In genomic region chr1:201447911-201448871, GRCh38 we compare ENCODE assay signal across 8 cellular contexts. TPM values are rescaled to one million over a fixed set of nuclear protein-coding genes. Genes with fewer than 3 reads are reported as not detected.
A peak's percentile ranks its signal among the peaks of the same experiment; 100 is the strongest.
DNase-seq lines count a peak whose midpoint lies in the region; ATAC-seq and TF ChIP-seq lines count a peak whose summit lies in the region.

No MANE protein-coding gene starts in this region.

- no peak overlapping the region for H3K4me3 ChIP-seq in body of pancreas

- 20 to 24% methylated on average over 15 to 19 of the region's 20 CpGs for WGBS in body of pancreas, 2 donors

- peak overlapping the region; percentile 33 to 88 (median 70) for H3K27ac ChIP-seq in body of pancreas

- TF ChIP-seq CTCF in body of pancreas (IDR thresholded peaks at IDR 0.05): peak; percentile 78 to 82 (median 80)

- H3K9me3 ChIP-seq in body of pancreas: no peaks in the 10 kb centered on the region

- peak; percentile 64 for ATAC-seq in GM21619 (IDR thresholded peaks at IDR 0.05; ENCODE audit: unreplicated experiment)
- ATAC-seq in body of pancreas: peak; percentile 90

- DNase-seq in COLO829 (ENCODE audit: low spot score): peak; percentile 98
- DNase-seq in LoVo (ENCODE audit: low spot score): peak; percentile 75
- DNase-seq in T-helper 9 cell: peak; percentile 41
- peak; percentile 79 to 84 (median 82) for DNase-seq in body of pancreas
- peak; percentile 88 for DNase-seq in iPS-NIHi7 (ENCODE audit: extremely low spot score)
- peak; percentile 29 to 54 for DNase-seq in stimulated activated CD4-positive, alpha-beta T cell treated with anti-CD3 and anti-CD28 coated beads, Interleukin-12 subunit alpha, Interleukin-12 subunit beta, amount 100 ng/mL, for 24 hours (ENCODE audit: low read depth in 2 of 2)
- DNase-seq in DMS79 (lab: John Stamatoyannopoulos, UW): no peak

- intact Hi-C loops in body of pancreas (cut with DNase I): no loop called here

- H3K4me1 ChIP-seq in body of pancreas: peaks cover 32% of the 10 kb centered on the region

- no peaks in the 10 kb centered on the region for H3K27me3 ChIP-seq in body of pancreas

- no peaks in the 10 kb centered on the region for H3K36me3 ChIP-seq in body of pancreas (replicated peaks in 1 of 2; ENCODE audit: insufficient read depth in 1 of 2, low read depth in 2 of 2)

- no peak for TF ChIP-seq POLR2A in body of pancreas (IDR thresholded peaks at IDR 0.05)

RNA-seq across cellular contexts. Expression of gene PHLDA3, which starts 20.8 kb away (rescaled TPM):
- 10 to 100 TPM; 25.2 to 48.8 TPM for total RNA-seq in body of pancreas

RNA-seq across cellular contexts. Expression of gene TNNI1, which starts 26.7 kb away (rescaled TPM):
- total RNA-seq in body of pancreas: not detected

RNA-seq across cellular contexts. Expression of gene LAD1, which starts 49.1 kb away (rescaled TPM):
- 10 to 100 TPM; 46.1 to 54.7 TPM for total RNA-seq in body of pancreas

RNA-seq across cellular contexts. Expression of gene CSRP1, which starts 58.7 kb away (rescaled TPM):
- 100 to 1,000 TPM; 127 to 245 TPM for total RNA-seq in body of pancreas
